In the genomic region with DNA sequence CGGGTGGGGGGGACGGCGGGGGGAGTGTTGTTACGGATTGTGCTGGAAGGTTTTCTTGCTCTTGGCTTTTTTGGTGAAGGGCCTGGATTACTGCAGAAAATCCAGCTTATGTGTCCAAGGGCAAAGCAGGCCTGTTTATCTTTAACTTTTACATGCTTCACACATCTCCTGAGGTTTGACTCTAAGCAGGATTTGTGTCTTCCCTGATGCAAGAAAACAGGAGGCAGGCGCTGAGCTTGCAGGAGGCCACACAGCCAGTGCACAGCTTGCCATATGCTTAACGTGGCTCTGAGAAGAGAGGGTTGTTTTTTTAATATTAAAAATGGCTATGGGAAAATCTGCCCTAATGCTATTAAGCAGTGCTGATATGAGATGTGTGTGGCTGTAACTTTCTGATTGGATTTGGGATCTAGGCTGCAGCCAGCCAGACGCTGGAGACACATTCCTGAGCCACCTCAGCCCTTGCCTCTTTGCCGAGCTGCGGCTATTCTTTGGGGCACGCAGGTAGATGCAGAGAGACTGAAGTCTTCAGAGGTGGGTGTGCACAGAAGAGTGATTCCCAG, we compare ENCODE assay signal across 14 cellular contexts. TPM values are rescaled to one million over a fixed set of nuclear protein-coding genes. Genes with fewer than 3 reads are reported as not detected.
"Had no signal": no experiment of that assay in that cellular context is flagged by ENCODE, and none has a peak within 500 bp of the region (broad histone marks: within the 10 kb centered on the region; RNA-seq: fewer than 3 reads in every experiment).

No MANE protein-coding gene starts in this region.

- H3K4me3 ChIP-seq: heart left ventricle had no signal

- H3K9me3 Mint-ChIP-seq: activated CD4-positive, alpha-beta memory T cell treated with anti-CD3 and anti-CD28 coated beads for 36 hours; activated naive CD8-positive, alpha-beta T cell treated with anti-CD3 and anti-CD28 coated beads for 36 hours; activated T-cell treated with anti-CD3 and anti-CD28 coated beads, Interleukin-2, amount 50 U/mL, for 4 hours; natural killer cell had no signal

- H3K36me3 Mint-ChIP-seq: activated CD4-positive, alpha-beta memory T cell treated with anti-CD3 and anti-CD28 coated beads for 36 hours; activated naive CD8-positive, alpha-beta T cell treated with anti-CD3 and anti-CD28 coated beads for 36 hours; natural killer cell had no signal

- H3K4me1 Mint-ChIP-seq: activated naive CD8-positive, alpha-beta T cell treated with anti-CD3 and anti-CD28 coated beads for 36 hours; natural killer cell had no signal

- H3K27ac Mint-ChIP-seq: activated CD4-positive, alpha-beta memory T cell treated with anti-CD3 and anti-CD28 coated beads for 36 hours; activated naive CD8-positive, alpha-beta T cell treated with anti-CD3 and anti-CD28 coated beads for 36 hours; natural killer cell had no signal

- H3K27me3 ChIP-seq: foreskin keratinocyte had no signal

- DNase-seq: activated CD4-positive, alpha-beta memory T cell treated with anti-CD3 and anti-CD28 coated beads for 36 hours; activated gamma-delta T cell; activated naive CD8-positive, alpha-beta T cell treated with anti-CD3 and anti-CD28 coated beads for 36 hours; activated T-cell treated with anti-CD3 and anti-CD28 coated beads, Interleukin-2, amount 50 U/mL, for 4 hours; aorta; foreskin keratinocyte; heart left ventricle; mammary epithelial cell; natural killer cell; stimulated activated CD4-positive, alpha-beta T cell treated with anti-CD3 and anti-CD28 coated beads, Interleukin-4, amount 100 ng/mL, for 4 hours; T-helper 9 cell; trophoblast cell had no signal

- ATAC-seq: activated T-cell treated with anti-CD3 and anti-CD28 coated beads, Interleukin-2, amount 50 U/mL, for 4 hours; esophagus mucosa; foreskin keratinocyte; heart left ventricle; left lobe of liver; natural killer cell had no signal

- H3K36me3 ChIP-seq: heart left ventricle had no signal

- H3K9me3 ChIP-seq: heart left ventricle had no signal

- H3K27ac ChIP-seq: foreskin keratinocyte had no signal

- H3K4me3 Mint-ChIP-seq: activated CD4-positive, alpha-beta memory T cell treated with anti-CD3 and anti-CD28 coated beads for 36 hours; activated naive CD8-positive, alpha-beta T cell treated with anti-CD3 and anti-CD28 coated beads for 36 hours; activated T-cell treated with anti-CD3 and anti-CD28 coated beads, Interleukin-2, amount 50 U/mL, for 4 hours; natural killer cell had no signal

- H3K4me1 ChIP-seq: foreskin keratinocyte, heart left ventricle had no signal

RNA-seq across cellular contexts. Expression of gene NPTX1, which starts 47.8 kb away (rescaled TPM):
- total RNA-seq: esophagus mucosa had no signal
- polyA plus RNA-seq: foreskin keratinocyte had no signal
